Comparison of ENCODE assay signal across 8 cellular contexts in the genomic region with DNA sequence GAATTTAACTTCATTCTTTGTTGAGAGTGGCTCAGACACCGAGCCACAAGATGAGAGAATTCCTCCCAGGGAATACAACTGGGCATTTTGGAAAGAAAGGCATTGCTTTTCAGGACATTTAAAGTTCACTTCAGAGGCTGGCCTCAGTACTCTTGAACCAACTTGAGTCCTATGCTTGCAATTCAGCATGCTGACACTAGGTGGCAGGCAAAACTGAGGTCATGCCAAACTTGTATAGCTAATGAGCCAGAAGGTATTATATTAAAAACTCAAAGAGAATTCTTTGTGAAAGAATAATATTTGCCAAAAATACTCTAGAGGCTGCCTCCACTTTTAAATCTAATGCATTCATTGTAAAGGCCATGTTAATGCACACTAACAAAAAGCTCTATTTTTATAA.
DNase-seq lines count a peak whose midpoint lies in the region; ATAC-seq and TF ChIP-seq lines count a peak whose summit lies in the region.

No MANE protein-coding gene starts in this region.

- H3K36me3 Mint-ChIP-seq in HFFc6 (ENCODE audit: low read depth), result peaks cover 8% of the 10 kb centered on the region; the same call in 1 of the 2 replicates
- no peaks in the 10 kb centered on the region for H3K36me3 Mint-ChIP-seq in activated CD8-positive, alpha-beta T cell treated with anti-CD3 and anti-CD28 coated beads for 36 hours (ENCODE audit: low read depth)

- no peak for ATAC-seq in activated CD8-positive, alpha-beta T cell treated with anti-CD3 and anti-CD28 coated beads for 36 hours
- ATAC-seq in lower lobe of right lung (no peak), GM19467 (IDR thresholded peaks at IDR 0.05; ENCODE audit: unreplicated experiment) (no peak), GM21360 (IDR thresholded peaks at IDR 0.05; ENCODE audit: unreplicated experiment) (no peak), GM21529 (IDR thresholded peaks at IDR 0.05; ENCODE audit: unreplicated experiment) (no peak), GM21367 (IDR thresholded peaks at IDR 0.05; ENCODE audit: unreplicated experiment) (no peak)

- POLR2A ChIA-PET in activated CD8-positive, alpha-beta T cell treated with anti-CD3 and anti-CD28 coated beads for 36 hours (lab: Charles Lee), result no interaction called here

- H3K27ac ChIP-seq in lower lobe of right lung, result no peak overlapping the region

- peaks cover 2% of the 10 kb centered on the region for H3K27me3 Mint-ChIP-seq in HFFc6 (ENCODE audit: insufficient read depth)
- H3K27me3 Mint-ChIP-seq in activated CD8-positive, alpha-beta T cell treated with anti-CD3 and anti-CD28 coated beads for 36 hours, result no peaks in the 10 kb centered on the region

- CTCF ChIA-PET in activated CD8-positive, alpha-beta T cell treated with anti-CD3 and anti-CD28 coated beads for 36 hours (lab: Charles Lee), result interaction anchor here (0.6 to 2.2 kb wide), 9 partner anchors 9 to 90 kb away, joined by 3 to 9 read pairs (median 4); no protein-coding TSS in a partner anchor

- H3K4me3 Mint-ChIP-seq in HFFc6, result no peak overlapping the region
- no peak overlapping the region for H3K4me3 Mint-ChIP-seq in activated CD8-positive, alpha-beta T cell treated with anti-CD3 and anti-CD28 coated beads for 36 hours

- intact Hi-C loops in activated CD8-positive, alpha-beta T cell treated with anti-CD3 and anti-CD28 coated beads for 36 hours (cut with micrococcal nuclease), result no loop called here
- intact Hi-C loops in lower lobe of right lung (cut with DNase I), result no loop called here

- H3K4me1 Mint-ChIP-seq in HFFc6 (ENCODE audit: low read depth), result peaks cover 19% of the 10 kb centered on the region; the same call in 1 of the 2 replicates
- no peaks in the 10 kb centered on the region for H3K4me1 Mint-ChIP-seq in activated CD8-positive, alpha-beta T cell treated with anti-CD3 and anti-CD28 coated beads for 36 hours (ENCODE audit: low read depth)

- no peak overlapping the region for H3K27ac Mint-ChIP-seq in HFFc6
- H3K27ac Mint-ChIP-seq in activated CD8-positive, alpha-beta T cell treated with anti-CD3 and anti-CD28 coated beads for 36 hours, result no peak overlapping the region

- H3K9me3 ChIP-seq in lower lobe of right lung, result peaks cover 10% of the 10 kb centered on the region

- no peaks in the 10 kb centered on the region for H3K36me3 ChIP-seq in lower lobe of right lung

- H3K4me3 ChIP-seq in lower lobe of right lung, result no peak overlapping the region

- no peaks in the 10 kb centered on the region for H3K27me3 ChIP-seq in lower lobe of right lung (ENCODE audit: low read depth)

- peaks cover 7% of the 10 kb centered on the region for H3K9me3 Mint-ChIP-seq in HFFc6
- peaks cover 11% of the 10 kb centered on the region for H3K9me3 Mint-ChIP-seq in activated CD8-positive, alpha-beta T cell treated with anti-CD3 and anti-CD28 coated beads for 36 hours

- peak; percentile 83 for TF ChIP-seq CTCF in HFFc6 (IDR thresholded peaks at IDR 0.05)
- TF ChIP-seq CTCF in activated CD8-positive, alpha-beta T cell treated with anti-CD3 and anti-CD28 coated beads for 36 hours (IDR thresholded peaks at IDR 0.05), result peak; percentile 72
- TF ChIP-seq CTCF in lower lobe of right lung (IDR thresholded peaks at IDR 0.05), result peak; percentile 32

- H3K4me1 ChIP-seq in lower lobe of right lung, result no peaks in the 10 kb centered on the region

- peak; percentile 3 for DNase-seq in COLO668 (lab: John Stamatoyannopoulos, UW; ENCODE audit: unreplicated experiment)
- DNase-seq in HFFc6, result peak; percentile 13
- DNase-seq in activated CD8-positive, alpha-beta T cell treated with anti-CD3 and anti-CD28 coated beads for 36 hours, result peak; percentile 69
- no peak for DNase-seq in lower lobe of right lung

Comparison
In these comparisons a context has a peak if more than half of its experiments do, and no peak if none do; other contexts are left out.
1. CTCF ChIP-seq: peak in every context shown above with its lines; median percentile 83 in HFFc6; 72 in activated CD8-positive, alpha-beta T cell treated with anti-CD3 and anti-CD28 coated beads for 36 hours; 32 in lower lobe of right lung.